Comparison of ENCODE assay signal across 9 cellular contexts in genomic region chr7:149837620-149838223, GRCh38. TPM values are rescaled to one million over a fixed set of nuclear protein-coding genes. Genes with fewer than 3 reads are reported as not detected.
A peak's percentile ranks its signal among the peaks of the same experiment; 100 is the strongest.
DNase-seq lines count a peak whose midpoint lies in the region; ATAC-seq lines count a peak whose summit lies in the region.
"Had no signal": no experiment of that assay in that cellular context is flagged by ENCODE, and none has a peak within 500 bp of the region (broad histone marks: within the 10 kb centered on the region; RNA-seq: fewer than 3 reads in every experiment).

No MANE protein-coding gene starts in this region.

- H3K4me1 ChIP-seq in stomach smooth muscle (ENCODE audit: control insufficient read depth, insufficient read depth, low read length), result peaks cover 7% of the 10 kb centered on the region

- H3K9ac ChIP-seq in stomach smooth muscle (ENCODE audit: low read length in 2 of 2), result no peak overlapping the region

- H3K4me1 Mint-ChIP-seq in activated T-cell treated with anti-CD3 and anti-CD28 coated beads, Interleukin-2, amount 50 U/mL, for 72 hours (ENCODE audit: low read depth), result peaks cover 18% of the 10 kb centered on the region
- peaks cover 29% of the 10 kb centered on the region for H3K4me1 Mint-ChIP-seq in activated CD8-positive, alpha-beta T cell treated with anti-CD3 and anti-CD28 coated beads, Interleukin-2, amount 10 ng/mL, durations not matched to agents 7 days and 5 days (ENCODE audit: low read depth)

- peak overlapping the region; percentile 77 to 80 for H3K4me3 Mint-ChIP-seq in activated T-cell treated with anti-CD3 and anti-CD28 coated beads, Interleukin-2, amount 50 U/mL, for 72 hours
- peak overlapping the region; percentile 84 for H3K4me3 Mint-ChIP-seq in activated CD8-positive, alpha-beta T cell treated with anti-CD3 and anti-CD28 coated beads, Interleukin-2, amount 10 ng/mL, durations not matched to agents 7 days and 5 days

- no peaks in the 10 kb centered on the region for H3K27me3 ChIP-seq in layer of hippocampus (ENCODE audit: control insufficient read depth, insufficient read depth, low read length)
- H3K27me3 ChIP-seq in stomach smooth muscle (ENCODE audit: control insufficient read depth in 1 of 2, insufficient read depth in 2 of 2, low read length in 2 of 2), result no peaks in the 10 kb centered on the region
- H3K27me3 ChIP-seq: BE2C had no signal

- H3K36me3 Mint-ChIP-seq in activated T-cell treated with anti-CD3 and anti-CD28 coated beads, Interleukin-2, amount 50 U/mL, for 72 hours (ENCODE audit: insufficient read depth in 2 of 2), result no peaks in the 10 kb centered on the region
- H3K36me3 Mint-ChIP-seq in activated CD8-positive, alpha-beta T cell treated with anti-CD3 and anti-CD28 coated beads, Interleukin-2, amount 10 ng/mL, durations not matched to agents 7 days and 5 days (ENCODE audit: low read depth), result peaks cover 8% of the 10 kb centered on the region

- CTCF ChIA-PET in activated CD8-positive, alpha-beta T cell treated with anti-CD3 and anti-CD28 coated beads, Interleukin-2, amount 10 ng/mL, durations not matched to agents 7 days and 5 days (lab: Charles Lee), result interaction anchor here (1.0 to 2.9 kb wide), 6 partner anchors 12 to 44 kb away, joined by 6 to 14 read pairs (median 10); no protein-coding TSS in a partner anchor

- peak overlapping the region; percentile 66 for H3K27ac Mint-ChIP-seq in activated T-cell treated with anti-CD3 and anti-CD28 coated beads, Interleukin-2, amount 50 U/mL, for 72 hours
- peak overlapping the region; percentile 83 for H3K27ac Mint-ChIP-seq in activated CD8-positive, alpha-beta T cell treated with anti-CD3 and anti-CD28 coated beads, Interleukin-2, amount 10 ng/mL, durations not matched to agents 7 days and 5 days

- peak overlapping the region; percentile 9 to 88 for H3K4me3 ChIP-seq in stomach smooth muscle (ENCODE audit: low read length in 2 of 2)

- POLR2A ChIA-PET in activated CD8-positive, alpha-beta T cell treated with anti-CD3 and anti-CD28 coated beads, Interleukin-2, amount 10 ng/mL, durations not matched to agents 7 days and 5 days (lab: Charles Lee), result interaction anchor here (0.6 to 2.4 kb wide), 8 partner anchors 9 to 1321 kb away, joined by 3 to 35 read pairs (median 4); no protein-coding TSS in a partner anchor

- H3K9me3 Mint-ChIP-seq in activated T-cell treated with anti-CD3 and anti-CD28 coated beads, Interleukin-2, amount 50 U/mL, for 72 hours, result no peaks in the 10 kb centered on the region
- H3K9me3 Mint-ChIP-seq in activated CD8-positive, alpha-beta T cell treated with anti-CD3 and anti-CD28 coated beads, Interleukin-2, amount 10 ng/mL, durations not matched to agents 7 days and 5 days (ENCODE audit: insufficient read depth), result no peaks in the 10 kb centered on the region

- H3K36me3 ChIP-seq in stomach smooth muscle (ENCODE audit: control insufficient read depth in 2 of 2, insufficient read depth in 2 of 2, low read length in 2 of 2), result no peaks in the 10 kb centered on the region
- H3K36me3 ChIP-seq: BE2C had no signal

- no peaks in the 10 kb centered on the region for H3K9me3 ChIP-seq in stomach smooth muscle (ENCODE audit: control insufficient read depth in 2 of 2, low read length in 2 of 2)
- H3K9me3 ChIP-seq: BE2C had no signal

- no peak for ATAC-seq in activated T-cell treated with anti-CD3 and anti-CD28 coated beads, Interleukin-2, amount 50 U/mL, for 72 hours (replicated peaks in 1 of 2)
- no peak for ATAC-seq in activated CD8-positive, alpha-beta T cell treated with anti-CD3 and anti-CD28 coated beads, Interleukin-2, amount 10 ng/mL, durations not matched to agents 7 days and 5 days
- ATAC-seq in GM21576 (IDR thresholded peaks at IDR 0.05; ENCODE audit: unreplicated experiment), result no peak

- H3K27me3 Mint-ChIP-seq in activated T-cell treated with anti-CD3 and anti-CD28 coated beads, Interleukin-2, amount 50 U/mL, for 72 hours (ENCODE audit: low read depth), result no peaks in the 10 kb centered on the region
- peaks cover 19% of the 10 kb centered on the region for H3K27me3 Mint-ChIP-seq in activated CD8-positive, alpha-beta T cell treated with anti-CD3 and anti-CD28 coated beads, Interleukin-2, amount 10 ng/mL, durations not matched to agents 7 days and 5 days (ENCODE audit: low read depth)

- DNase-seq in activated T-cell treated with anti-CD3 and anti-CD28 coated beads, Interleukin-2, amount 50 U/mL, for 72 hours, result no peak
- no peak for DNase-seq in activated T-cell treated with anti-CD3 and anti-CD28 coated beads, Interleukin-2, amount 50 U/mL, for 1 hour
- DNase-seq in activated CD8-positive, alpha-beta T cell treated with anti-CD3 and anti-CD28 coated beads, Interleukin-2, amount 10 ng/mL, durations not matched to agents 7 days and 5 days, result no peak
- DNase-seq in stimulated activated CD4-positive, alpha-beta T cell treated with anti-CD3 and anti-CD28 coated beads, Interleukin-2, amount 100 ng/mL, for 24 hours, result no peak
- no peak for DNase-seq in NOMO-1 treated with DMSO at 0.1 percent for 48 hours (lab: John Stamatoyannopoulos, UW; ENCODE audit: unreplicated experiment)

- H3K27ac ChIP-seq in layer of hippocampus (ENCODE audit: low read depth, low read length) (peak overlapping the region; percentile 24), stomach smooth muscle (ENCODE audit: low read length) (peak overlapping the region; percentile 58)

RNA-seq across cellular contexts. Expression of gene ZNF862, which starts 0.5 kb away (rescaled TPM):
- total RNA-seq in activated T-cell treated with anti-CD3 and anti-CD28 coated beads, Interleukin-2, amount 50 U/mL, for 72 hours, result 10 to 100 TPM; 31.4 to 39.0 TPM
- 10 to 100 TPM; 21.5 to 24.9 TPM for total RNA-seq in activated CD8-positive, alpha-beta T cell treated with anti-CD3 and anti-CD28 coated beads, Interleukin-2, amount 10 ng/mL, durations not matched to agents 7 days and 5 days

RNA-seq across cellular contexts. Expression of gene ATP6V0E2, which starts 36.0 kb away (rescaled TPM):
- total RNA-seq in activated T-cell treated with anti-CD3 and anti-CD28 coated beads, Interleukin-2, amount 50 U/mL, for 72 hours, result 10 to 100 TPM; 43.4 to 44.5 TPM
- 10 to 100 TPM; 92.9 to 99.6 TPM for total RNA-seq in activated CD8-positive, alpha-beta T cell treated with anti-CD3 and anti-CD28 coated beads, Interleukin-2, amount 10 ng/mL, durations not matched to agents 7 days and 5 days
